Comparison of ENCODE assay signal across 3 cellular contexts in genomic region chr12:112420740-112421139, GRCh38.
TF ChIP-seq lines count a peak whose summit lies in the region.

No MANE protein-coding gene starts in this region.

TF ChIP-seq in SK-N-SH, 30 proteins besides CTCF, POLR2A, EP300 and RAD21:
- TF ChIP-seq FOXM1 (IDR thresholded peaks at IDR 0.05; ENCODE audit: low read depth) (no peak), POLR2AphosphoS5 (IDR thresholded peaks at IDR 0.05; ENCODE audit: low read depth, low read length) (no peak), TEAD4 (IDR thresholded peaks at IDR 0.05; ENCODE audit: borderline replicate concordance, insufficient read depth) (no peak), EZH2phosphoT487 (IDR thresholded peaks at IDR 0.05; ENCODE audit: borderline replicate concordance, low read depth) (no peak), MAX (IDR thresholded peaks at IDR 0.05; ENCODE audit: low read depth) (no peak), USF1 (IDR thresholded peaks at IDR 0.05; ENCODE audit: borderline replicate concordance, low read depth) (no peak), ELF1 (IDR thresholded peaks at IDR 0.05) (no peak), NRF1 (IDR thresholded peaks at IDR 0.05; ENCODE audit: low read depth, low read length) (no peak), RXRA (IDR thresholded peaks at IDR 0.05; ENCODE audit: borderline replicate concordance, low read depth) (no peak), SIN3A (IDR thresholded peaks at IDR 0.05; ENCODE audit: borderline replicate concordance, low read depth, low read length) (no peak), CHD2 (IDR thresholded peaks at IDR 0.05; ENCODE audit: low read length, partially characterized antibody) (no peak), YY1 (IDR thresholded peaks at IDR 0.05; ENCODE audit: low read depth) (no peak)

TF ChIP-seq in SK-N-SH treated with all-trans-retinoic acid at 6 μM for 48 hours, 23 proteins besides CTCF, POLR2A, EP300 and RAD21:
- TF ChIP-seq ZFP30 (CRISPR knock-in tag; IDR thresholded peaks at IDR 0.05) (no peak), SNAI2 (CRISPR knock-in tag; IDR thresholded peaks at IDR 0.05) (no peak), ARNTL (CRISPR knock-in tag; IDR thresholded peaks at IDR 0.05; ENCODE audit: borderline replicate concordance, low read depth) (no peak), BACH2 (CRISPR knock-in tag; IDR thresholded peaks at IDR 0.05; ENCODE audit: borderline replicate concordance) (no peak), CSDC2 (CRISPR knock-in tag; IDR thresholded peaks at IDR 0.05) (no peak), PATZ1 (CRISPR knock-in tag; IDR thresholded peaks at IDR 0.05; ENCODE audit: borderline replicate concordance) (no peak), TOX (CRISPR knock-in tag; IDR thresholded peaks at IDR 0.05; ENCODE audit: borderline replicate concordance) (no peak), ZNF70 (CRISPR knock-in tag; IDR thresholded peaks at IDR 0.05) (no peak), ISL1 (CRISPR knock-in tag; IDR thresholded peaks at IDR 0.05) (no peak), ESRRG (CRISPR knock-in tag; IDR thresholded peaks at IDR 0.05) (no peak), PPARA (CRISPR knock-in tag; IDR thresholded peaks at IDR 0.05; ENCODE audit: borderline replicate concordance) (no peak)
- TF ChIP-seq, protein P1, sequence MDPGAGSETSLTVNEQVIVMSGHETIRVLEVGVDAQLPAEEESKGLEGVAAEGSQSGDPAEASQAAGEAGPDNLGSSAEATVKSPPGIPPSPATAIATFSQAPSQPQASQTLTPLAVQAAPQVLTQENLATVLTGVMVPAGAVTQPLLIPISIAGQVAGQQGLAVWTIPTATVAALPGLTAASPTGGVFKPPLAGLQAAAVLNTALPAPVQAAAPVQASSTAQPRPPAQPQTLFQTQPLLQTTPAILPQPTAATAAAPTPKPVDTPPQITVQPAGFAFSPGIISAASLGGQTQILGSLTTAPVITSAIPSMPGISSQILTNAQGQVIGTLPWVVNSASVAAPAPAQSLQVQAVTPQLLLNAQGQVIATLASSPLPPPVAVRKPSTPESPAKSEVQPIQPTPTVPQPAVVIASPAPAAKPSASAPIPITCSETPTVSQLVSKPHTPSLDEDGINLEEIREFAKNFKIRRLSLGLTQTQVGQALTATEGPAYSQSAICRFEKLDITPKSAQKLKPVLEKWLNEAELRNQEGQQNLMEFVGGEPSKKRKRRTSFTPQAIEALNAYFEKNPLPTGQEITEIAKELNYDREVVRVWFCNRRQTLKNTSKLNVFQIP (CRISPR knock-in tag; IDR thresholded peaks at IDR 0.05; ENCODE audit: borderline replicate concordance, low read depth): no peak
- TF ChIP-seq, protein P2, sequence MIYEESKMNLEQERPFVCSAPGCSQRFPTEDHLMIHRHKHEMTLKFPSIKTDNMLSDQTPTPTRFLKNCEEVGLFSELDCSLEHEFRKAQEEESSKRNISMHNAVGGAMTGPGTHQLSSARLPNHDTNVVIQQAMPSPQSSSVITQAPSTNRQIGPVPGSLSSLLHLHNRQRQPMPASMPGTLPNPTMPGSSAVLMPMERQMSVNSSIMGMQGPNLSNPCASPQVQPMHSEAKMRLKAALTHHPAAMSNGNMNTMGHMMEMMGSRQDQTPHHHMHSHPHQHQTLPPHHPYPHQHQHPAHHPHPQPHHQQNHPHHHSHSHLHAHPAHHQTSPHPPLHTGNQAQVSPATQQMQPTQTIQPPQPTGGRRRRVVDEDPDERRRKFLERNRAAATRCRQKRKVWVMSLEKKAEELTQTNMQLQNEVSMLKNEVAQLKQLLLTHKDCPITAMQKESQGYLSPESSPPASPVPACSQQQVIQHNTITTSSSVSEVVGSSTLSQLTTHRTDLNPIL (CRISPR knock-in tag; IDR thresholded peaks at IDR 0.05; ENCODE audit: low read depth): no peak
- TF ChIP-seq, protein P3, sequence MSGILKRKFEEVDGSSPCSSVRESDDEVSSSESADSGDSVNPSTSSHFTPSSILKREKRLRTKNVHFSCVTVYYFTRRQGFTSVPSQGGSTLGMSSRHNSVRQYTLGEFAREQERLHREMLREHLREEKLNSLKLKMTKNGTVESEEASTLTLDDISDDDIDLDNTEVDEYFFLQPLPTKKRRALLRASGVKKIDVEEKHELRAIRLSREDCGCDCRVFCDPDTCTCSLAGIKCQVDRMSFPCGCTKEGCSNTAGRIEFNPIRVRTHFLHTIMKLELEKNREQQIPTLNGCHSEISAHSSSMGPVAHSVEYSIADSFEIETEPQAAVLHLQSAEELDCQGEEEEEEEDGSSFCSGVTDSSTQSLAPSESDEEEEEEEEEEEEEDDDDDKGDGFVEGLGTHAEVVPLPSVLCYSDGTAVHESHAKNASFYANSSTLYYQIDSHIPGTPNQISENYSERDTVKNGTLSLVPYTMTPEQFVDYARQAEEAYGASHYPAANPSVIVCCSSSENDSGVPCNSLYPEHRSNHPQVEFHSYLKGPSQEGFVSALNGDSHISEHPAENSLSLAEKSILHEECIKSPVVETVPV (CRISPR knock-in tag; IDR thresholded peaks at IDR 0.05): no peak

TF ChIP-seq in endothelial cell of umbilical vein, 7 proteins besides CTCF, POLR2A, EP300 and RAD21:
- TF ChIP-seq JUN (IDR thresholded peaks at IDR 0.05; ENCODE audit: borderline replicate concordance, insufficient read depth, insufficient read length, low read depth) (no peak), GATA2 (IDR thresholded peaks at IDR 0.05; ENCODE audit: insufficient read depth, insufficient read length, low read depth, low read length) (no peak), EZH2 (IDR thresholded peaks at IDR 0.05; ENCODE audit: borderline replicate concordance, low read depth, low read length, severe bottlenecking) (no peak), MAX (IDR thresholded peaks at IDR 0.05; ENCODE audit: insufficient read depth, insufficient read length) (no peak), MYC (IDR thresholded peaks at IDR 0.05; ENCODE audit: low read depth, low read length) (no peak)
